In genomic region chr14:24296341-24297157, GRCh38 we compare ENCODE assay signal across 8 cellular contexts. TPM values are rescaled to one million over a fixed set of nuclear protein-coding genes. Genes with fewer than 3 reads are reported as not detected.
DNase-seq lines count a peak whose midpoint lies in the region; ATAC-seq and FAIRE-seq lines count a peak whose summit lies in the region.

No MANE protein-coding gene starts in this region.

- H3K27me3 Mint-ChIP-seq in T-helper 17 cell = no peaks in the 10 kb centered on the region

- H3K4me1 Mint-ChIP-seq in T-helper 17 cell = peaks cover 30% of the 10 kb centered on the region

- H3K4me1 ChIP-seq in HAP-1 = peaks cover 12% of the 10 kb centered on the region
- H3K4me1 ChIP-seq in right cardiac atrium (ENCODE audit: control insufficient read depth, insufficient read depth, low read length) = peaks cover 10% of the 10 kb centered on the region
- H3K4me1 ChIP-seq in small intestine (ENCODE audit: control insufficient read depth in 2 of 2, insufficient read depth in 1 of 2, low read depth in 1 of 2, low read length in 1 of 2) = no peaks in the 10 kb centered on the region

- peaks cover 13% of the 10 kb centered on the region for H3K36me3 ChIP-seq in HAP-1 (replicated peaks)
- peaks cover under 1 to 16% of the 10 kb centered on the region in 2 donors for H3K36me3 ChIP-seq in small intestine (ENCODE audit: control insufficient read depth in 2 of 2, insufficient read depth in 2 of 2, low read length in 2 of 2)

- H3K36me3 Mint-ChIP-seq in T-helper 17 cell (ENCODE audit: low read depth) = peaks cover 14% of the 10 kb centered on the region

- WGBS in right cardiac atrium = 61% methylated on average over 12 of the region's 12 CpGs
- WGBS in small intestine, 3 donors = 67% methylated on average over 12 of the region's 12 CpGs

- in situ Hi-C loops in HAP-1 (cut with MboI; ENCODE audit: low sequenced_read_pairs) = loop anchor here (5.0 kb wide), 2 partner anchors 49 to 284 kb away; no protein-coding TSS in a partner anchor

- intact Hi-C loops in right cardiac atrium (cut with DNase I) = loop anchor here (2.0 to 10.0 kb wide), 4 partner anchors 49 to 54 kb away; partner anchors contain the start of gene TINF2 (in 3 of the 4)

- H3K4me3 ChIP-seq in HAP-1 = no peak overlapping the region
- no peak overlapping the region for H3K4me3 ChIP-seq in right cardiac atrium (ENCODE audit: low read length)
- H3K4me3 ChIP-seq in small intestine (ENCODE audit: low read depth in 1 of 2, low read length in 2 of 2) = no peak overlapping the region

- H3K9me3 ChIP-seq in HAP-1 = no peaks in the 10 kb centered on the region
- no peaks in the 10 kb centered on the region for H3K9me3 ChIP-seq in T-helper 17 cell (ENCODE audit: control insufficient read depth, low read length, poor library complexity, severe bottlenecking)
- H3K9me3 ChIP-seq in right cardiac atrium (ENCODE audit: control insufficient read depth, low read length) = no peaks in the 10 kb centered on the region
- H3K9me3 ChIP-seq in small intestine (ENCODE audit: control insufficient read depth, low read depth) = no peaks in the 10 kb centered on the region

- H3K27me3 ChIP-seq in HAP-1 (ENCODE audit: low read depth) (no peaks in the 10 kb centered on the region), right cardiac atrium (ENCODE audit: control insufficient read depth, insufficient read depth) (no peaks in the 10 kb centered on the region), small intestine (ENCODE audit: control insufficient read depth in 2 of 2, insufficient read depth in 2 of 2, low read length in 2 of 2) (no peaks in the 10 kb centered on the region)

- peak overlapping the region; percentile 28 for H3K4me3 Mint-ChIP-seq in T-helper 17 cell

- peak; percentile 77 for ATAC-seq in T-helper 17 cell
- peak; percentile 51 to 54 for ATAC-seq in right cardiac atrium
- no peak for ATAC-seq in GM19467 (IDR thresholded peaks at IDR 0.05; ENCODE audit: unreplicated experiment)

- H3K27ac Mint-ChIP-seq in T-helper 17 cell = peak overlapping the region; percentile 95

- H3K27ac ChIP-seq in right cardiac atrium (ENCODE audit: low read length) (no peak overlapping the region), small intestine (ENCODE audit: low read depth in 1 of 2, low read length in 1 of 2) (peak overlapping the region in 1 of 2 donors; percentile 56)

- peak; percentile 60 for DNase-seq in GDM1 (lab: John Stamatoyannopoulos, UW)
- peak; percentile 31 to 67 for DNase-seq in HAP-1 (ENCODE audit: low spot score in 2 of 2)
- peak; percentile 76 for DNase-seq in MV-4-11 (lab: John Stamatoyannopoulos, UW)
- DNase-seq in T-helper 17 cell = peak; percentile 35 to 52 (median 51)
- DNase-seq in anterior cingulate cortex (lab: John Stamatoyannopoulos, UW) = peak in 45 of 58 donors; percentile 4 to 62 (median 38)
- DNase-seq in right cardiac atrium = peak; percentile 59 to 76 (median 76)
- peak; percentile 72 for DNase-seq in small intestine

- no peak for FAIRE-seq in small intestine (lab: Jason Lieb, UNC)

RNA-seq across cellular contexts. Expression of gene DHRS1, which starts 3.0 kb away (rescaled TPM):
- 10 to 100 TPM; 24.0 to 27.0 TPM for total RNA-seq in T-helper 17 cell
- 10 to 100 TPM in 2 of 4 donors, 1 to 10 TPM in 2; 5.9 to 12.0 (median 10.4) TPM for total RNA-seq in right cardiac atrium
- polyA plus RNA-seq in right cardiac atrium = 7.2 TPM
- polyA plus RNA-seq in small intestine = 10 to 100 TPM; 45.2 to 95.7 (median 68.6) TPM

RNA-seq across cellular contexts. Expression of gene NOP9, which starts 3.1 kb away (rescaled TPM):
- total RNA-seq in T-helper 17 cell (10 to 100 TPM; 25.7 to 27.7 TPM), right cardiac atrium (10 to 100 TPM; 19.2 to 20.3 (median 19.6) TPM)
- polyA plus RNA-seq in right cardiac atrium (9.6 TPM), small intestine (10 to 100 TPM in 2 of 3 donors, 1 to 10 TPM in 1; 9.7 to 22.5 (median 14.3) TPM)

RNA-seq across cellular contexts. Expression of gene CIDEB, which starts 11.2 kb away (rescaled TPM):
- total RNA-seq in T-helper 17 cell = 10 to 100 TPM; 14.5 to 16.8 TPM
- total RNA-seq in right cardiac atrium = 1 to 10 TPM; 5.8 to 8.5 (median 6.9) TPM
- 3.6 TPM for polyA plus RNA-seq in right cardiac atrium
- 100 to 1,000 TPM in 2 of 3 donors, 10 to 100 TPM in 1; 31.2 to 273 (median 195) TPM for polyA plus RNA-seq in small intestine

RNA-seq across cellular contexts. Expression of gene LTB4R2, which starts 13.4 kb away (rescaled TPM):
- total RNA-seq in T-helper 17 cell (10 to 100 TPM; 17.3 to 23.3 TPM), right cardiac atrium (1 to 10 TPM; 1.2 to 2.1 (median 1.4) TPM)
- polyA plus RNA-seq in right cardiac atrium (0.66 TPM), small intestine (1 to 10 TPM in 2 of 3 donors, under 1 TPM in 1; 0.89 to 2.7 (median 1.9) TPM)

RNA-seq across cellular contexts. Expression of gene LTB4R, which starts 14.8 kb away (rescaled TPM):
- total RNA-seq in T-helper 17 cell = 10 to 100 TPM; 21.5 to 23.1 TPM
- 1 to 10 TPM; 2.2 to 3.1 (median 2.4) TPM for total RNA-seq in right cardiac atrium
- polyA plus RNA-seq in right cardiac atrium = 1.6 TPM
- 10 to 100 TPM in 2 of 3 donors, 1 to 10 TPM in 1; 9.8 to 37.0 (median 21.9) TPM for polyA plus RNA-seq in small intestine
